In the genomic region with DNA sequence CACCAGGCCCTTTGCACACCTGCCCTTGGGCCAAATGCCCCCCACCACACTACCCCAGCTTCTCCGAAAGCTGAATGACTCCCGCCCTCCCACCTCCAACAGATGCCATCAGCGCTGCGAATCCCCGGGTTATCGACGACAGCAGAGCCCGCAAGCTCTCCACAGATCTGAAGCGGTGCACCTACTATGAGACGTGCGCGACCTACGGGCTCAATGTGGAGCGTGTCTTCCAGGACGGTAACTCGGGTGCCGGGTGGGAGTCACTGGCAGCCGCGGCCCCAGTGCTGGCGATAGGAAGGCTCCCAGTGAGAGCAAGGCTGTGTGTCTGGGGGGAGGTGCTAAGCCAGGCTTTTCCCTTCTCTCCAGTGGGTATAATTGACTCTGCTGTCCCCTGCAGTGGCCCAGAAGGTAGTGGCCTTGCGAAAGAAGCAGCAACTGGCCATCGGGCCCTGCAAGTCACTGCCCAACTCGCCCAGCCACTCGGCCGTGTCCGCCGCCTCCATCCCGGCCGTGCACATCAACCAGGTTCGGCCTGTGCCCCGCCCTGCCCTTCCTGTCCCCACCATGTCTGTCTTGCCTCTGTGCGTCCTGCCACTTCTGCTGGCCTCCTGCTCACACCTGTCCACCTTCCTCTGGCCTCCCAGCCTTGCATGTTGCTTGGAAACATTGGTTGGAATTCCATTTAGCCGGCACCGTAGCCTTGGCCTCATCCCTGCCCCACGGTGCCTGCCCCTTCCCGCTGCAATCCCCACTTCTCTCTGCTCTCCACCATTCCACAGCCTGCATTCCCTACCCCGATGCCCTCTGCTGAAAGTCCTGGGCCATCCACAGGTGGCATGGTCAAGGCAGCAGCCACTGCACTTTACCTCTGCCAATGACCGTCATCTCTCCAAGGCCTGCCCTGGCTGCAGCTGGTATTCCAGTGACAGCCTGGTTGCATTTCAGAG, we compare ENCODE assay signal across 32 cellular contexts. TPM values are rescaled to one million over a fixed set of nuclear protein-coding genes. Genes with fewer than 3 reads are reported as not detected.
DNase-seq lines count a peak whose midpoint lies in the region; ATAC-seq and TF ChIP-seq lines count a peak whose summit lies in the region.
"Had no signal": no experiment of that assay in that cellular context is flagged by ENCODE, and none has a peak within 500 bp of the region (broad histone marks: within the 10 kb centered on the region; RNA-seq: fewer than 3 reads in every experiment).

No MANE protein-coding gene starts in this region.

- TF ChIP-seq CTCF in RWPE1 (conservative IDR thresholded peaks at IDR 0.05; ENCODE audit: low read depth) = no peak
- no peak for TF ChIP-seq CTCF in progenitor cell of endocrine pancreas (IDR thresholded peaks at IDR 0.05; ENCODE audit: unreplicated experiment)

- ATAC-seq in central memory CD8-positive, alpha-beta T cell (replicated peaks; ENCODE audit: extremely low read depth, poor library complexity, severe bottlenecking) = no peak
- ATAC-seq in GM18868 (IDR thresholded peaks at IDR 0.05; ENCODE audit: unreplicated experiment) = no peak
- ATAC-seq in GM19463 (IDR thresholded peaks at IDR 0.05; ENCODE audit: unreplicated experiment) = no peak
- ATAC-seq: Panc1; stimulated activated naive B cell treated with anti-CD40 and anti-IgM and Interleukin-4, amounts not matched to agents 10 μg/mL and 1 μg/mL and 100 μg/mL, for 72 hours had no signal

- CTCF ChIA-PET in activated CD4-positive, alpha-beta T cell treated with anti-CD3 and anti-CD28 coated beads, Interleukin-2, amount 10 ng/mL, durations not matched to agents 7 days and 5 days (lab: Charles Lee) = interaction anchor here (0.9 to 2.6 kb wide), 3 partner anchors 10 to 125 kb away, joined by 3 to 7 read pairs (median 4); no protein-coding TSS in a partner anchor
- CTCF ChIA-PET in RWPE1 (lab: Yijun Ruan, JAX) = no interaction called here

- POLR2A ChIA-PET in activated CD4-positive, alpha-beta T cell treated with anti-CD3 and anti-CD28 coated beads, Interleukin-2, amount 10 ng/mL, durations not matched to agents 7 days and 5 days (lab: Charles Lee) = no interaction called here
- POLR2A ChIA-PET in RWPE1 (lab: Yijun Ruan, JAX; ENCODE audit: low non-redundant PET) = no interaction called here

- peaks cover 5% of the 10 kb centered on the region for H3K27me3 Mint-ChIP-seq in activated CD4-positive, alpha-beta T cell treated with anti-CD3 and anti-CD28 coated beads, Interleukin-2, amount 10 ng/mL, durations not matched to agents 7 days and 5 days
- no peaks in the 10 kb centered on the region for H3K27me3 Mint-ChIP-seq in central memory CD8-positive, alpha-beta T cell
- peaks cover 2% of the 10 kb centered on the region for H3K27me3 Mint-ChIP-seq in progenitor cell of endocrine pancreas

- H3K36me3 Mint-ChIP-seq in activated CD4-positive, alpha-beta T cell treated with anti-CD3 and anti-CD28 coated beads, Interleukin-2, amount 10 ng/mL, durations not matched to agents 7 days and 5 days (ENCODE audit: low read depth) = no peaks in the 10 kb centered on the region
- H3K36me3 Mint-ChIP-seq in central memory CD8-positive, alpha-beta T cell (ENCODE audit: insufficient read depth) = peaks cover 12% of the 10 kb centered on the region
- peaks cover 13% of the 10 kb centered on the region for H3K36me3 Mint-ChIP-seq in progenitor cell of endocrine pancreas (ENCODE audit: insufficient read depth)
- H3K36me3 Mint-ChIP-seq: naive B cell had no signal

- H3K27ac Mint-ChIP-seq in activated CD4-positive, alpha-beta T cell treated with anti-CD3 and anti-CD28 coated beads, Interleukin-2, amount 10 ng/mL, durations not matched to agents 7 days and 5 days = peak overlapping the region; percentile 79
- H3K27ac Mint-ChIP-seq in central memory CD8-positive, alpha-beta T cell (ENCODE audit: low read depth) = peak overlapping the region; percentile 94
- H3K27ac Mint-ChIP-seq in progenitor cell of endocrine pancreas = no peak overlapping the region
- H3K27ac Mint-ChIP-seq: brain; stimulated activated naive B cell treated with anti-CD40 and anti-IgM and Interleukin-4, amounts not matched to agents 10 μg/mL and 1 μg/mL and 100 μg/mL, for 72 hours had no signal

- no peak for DNase-seq in activated CD4-positive, alpha-beta T cell treated with anti-CD3 and anti-CD28 coated beads, Interleukin-2, amount 10 ng/mL, durations not matched to agents 7 days and 5 days
- DNase-seq in activated CD4-positive, alpha-beta T cell treated with anti-CD3 and anti-CD28 coated beads for 48 hours = no peak
- DNase-seq in RWPE1 (ENCODE audit: low spot score) (no peak), progenitor cell of endocrine pancreas (ENCODE audit: low spot score, unreplicated experiment) (no peak), NCI-H2081 treated with DMSO at 0.1 percent for 48 hours (lab: John Stamatoyannopoulos, UW) (no peak)
- DNase-seq in central memory CD8-positive, alpha-beta T cell (ENCODE audit: low spot score in 2 of 2) = no peak
- DNase-seq: adrenal gland; cerebellar nuclear complex; dorsolateral prefrontal cortex; Karpas-422; kidney glomerular epithelial cell; midbrain; naive B cell; NCI-H1417; NCI-H2029 treated with DMSO at 0.1 percent for 48 hours; NCI-H2227 treated with DMSO at 0.1 percent for 48 hours; NCI-H526; SHP77 treated with DMSO at 0.1 percent for 48 hours; stimulated activated naive B cell treated with anti-CD40 and anti-IgM and Interleukin-4, amounts not matched to agents 10 μg/mL and 1 μg/mL and 100 μg/mL, for 72 hours; substantia nigra; trophoblast cell; WERI-Rb-1 had no signal

- no peak overlapping the region for H3K4me3 Mint-ChIP-seq in activated CD4-positive, alpha-beta T cell treated with anti-CD3 and anti-CD28 coated beads, Interleukin-2, amount 10 ng/mL, durations not matched to agents 7 days and 5 days
- H3K4me3 Mint-ChIP-seq in central memory CD8-positive, alpha-beta T cell = peak overlapping the region; percentile 14
- H3K4me3 Mint-ChIP-seq in progenitor cell of endocrine pancreas (ENCODE audit: low read depth) = peak overlapping the region; percentile 8
- H3K4me3 Mint-ChIP-seq: stimulated activated naive B cell treated with anti-CD40 and anti-IgM and Interleukin-4, amounts not matched to agents 10 μg/mL and 1 μg/mL and 100 μg/mL, for 72 hours had no signal

- H3K27ac ChIP-seq in RWPE1 = peak overlapping the region; percentile 91
- H3K27ac ChIP-seq: 22Rv1; adrenal gland; BLaER1 treated with 17β-estradiol and CSF1 and Interleukin-3, amounts not matched to agents 10 nM and 100 nM; WERI-Rb-1 had no signal

- no peaks in the 10 kb centered on the region for H3K9me3 Mint-ChIP-seq in activated CD4-positive, alpha-beta T cell treated with anti-CD3 and anti-CD28 coated beads, Interleukin-2, amount 10 ng/mL, durations not matched to agents 7 days and 5 days
- no peaks in the 10 kb centered on the region for H3K9me3 Mint-ChIP-seq in central memory CD8-positive, alpha-beta T cell
- no peaks in the 10 kb centered on the region for H3K9me3 Mint-ChIP-seq in progenitor cell of endocrine pancreas (ENCODE audit: low read depth)
- H3K9me3 Mint-ChIP-seq: activated T-cell treated with anti-CD3 and anti-CD28 coated beads, Interleukin-2, amount 50 U/mL, for 4 hours; brain; naive B cell; stimulated activated naive B cell treated with anti-CD40 and anti-IgM and Interleukin-4, amounts not matched to agents 10 μg/mL and 1 μg/mL and 100 μg/mL, for 72 hours had no signal

- peaks cover 10% of the 10 kb centered on the region for H3K4me1 Mint-ChIP-seq in activated CD4-positive, alpha-beta T cell treated with anti-CD3 and anti-CD28 coated beads, Interleukin-2, amount 10 ng/mL, durations not matched to agents 7 days and 5 days
- H3K4me1 Mint-ChIP-seq in central memory CD8-positive, alpha-beta T cell = peaks cover 16% of the 10 kb centered on the region
- H3K4me1 Mint-ChIP-seq in progenitor cell of endocrine pancreas (ENCODE audit: low read depth) = peaks cover 10% of the 10 kb centered on the region

RNA-seq across cellular contexts. Expression of a gene that starts 32.1 kb away (rescaled TPM):
- total RNA-seq in activated CD4-positive, alpha-beta T cell treated with anti-CD3 and anti-CD28 coated beads, Interleukin-2, amount 10 ng/mL, durations not matched to agents 7 days and 5 days = 10 to 100 TPM; 18.1 to 19.7 TPM
- total RNA-seq in progenitor cell of endocrine pancreas = 112 and 114 TPM in 2 replicates

RNA-seq across cellular contexts. Expression of a gene that starts 35.1 kb away (rescaled TPM):
- 10 to 100 TPM; 73.7 to 77.1 TPM for total RNA-seq in activated CD4-positive, alpha-beta T cell treated with anti-CD3 and anti-CD28 coated beads, Interleukin-2, amount 10 ng/mL, durations not matched to agents 7 days and 5 days
- total RNA-seq in progenitor cell of endocrine pancreas = 40.4 and 48.6 TPM in 2 replicates

RNA-seq across cellular contexts. Expression of a gene that starts 37.8 kb away (rescaled TPM):
- total RNA-seq in activated CD4-positive, alpha-beta T cell treated with anti-CD3 and anti-CD28 coated beads, Interleukin-2, amount 10 ng/mL, durations not matched to agents 7 days and 5 days = 10 to 100 TPM; 76.4 to 85.9 TPM
- total RNA-seq in progenitor cell of endocrine pancreas = 75.0 and 81.9 TPM in 2 replicates

RNA-seq across cellular contexts. Expression of a gene that starts 49.1 kb away (rescaled TPM):
- total RNA-seq in activated CD4-positive, alpha-beta T cell treated with anti-CD3 and anti-CD28 coated beads, Interleukin-2, amount 10 ng/mL, durations not matched to agents 7 days and 5 days = not detected
- total RNA-seq in progenitor cell of endocrine pancreas = 2.0 and 2.1 TPM in 2 replicates
- total RNA-seq: activated T-cell treated with anti-CD3 and anti-CD28 coated beads, Interleukin-2, amount 50 U/mL, for 4 hours; adrenal gland; endothelial cell of umbilical vein; osteocyte; skeletal muscle tissue had no signal

RNA-seq across cellular contexts. Expression of a gene that starts 59.0 kb away (rescaled TPM):
- 100 to 1,000 TPM; 106 to 114 TPM for total RNA-seq in activated CD4-positive, alpha-beta T cell treated with anti-CD3 and anti-CD28 coated beads, Interleukin-2, amount 10 ng/mL, durations not matched to agents 7 days and 5 days
- 208 and 213 TPM in 2 replicates for total RNA-seq in progenitor cell of endocrine pancreas
